ENCODE assay signal across 17 cellular contexts in the genomic region with DNA sequence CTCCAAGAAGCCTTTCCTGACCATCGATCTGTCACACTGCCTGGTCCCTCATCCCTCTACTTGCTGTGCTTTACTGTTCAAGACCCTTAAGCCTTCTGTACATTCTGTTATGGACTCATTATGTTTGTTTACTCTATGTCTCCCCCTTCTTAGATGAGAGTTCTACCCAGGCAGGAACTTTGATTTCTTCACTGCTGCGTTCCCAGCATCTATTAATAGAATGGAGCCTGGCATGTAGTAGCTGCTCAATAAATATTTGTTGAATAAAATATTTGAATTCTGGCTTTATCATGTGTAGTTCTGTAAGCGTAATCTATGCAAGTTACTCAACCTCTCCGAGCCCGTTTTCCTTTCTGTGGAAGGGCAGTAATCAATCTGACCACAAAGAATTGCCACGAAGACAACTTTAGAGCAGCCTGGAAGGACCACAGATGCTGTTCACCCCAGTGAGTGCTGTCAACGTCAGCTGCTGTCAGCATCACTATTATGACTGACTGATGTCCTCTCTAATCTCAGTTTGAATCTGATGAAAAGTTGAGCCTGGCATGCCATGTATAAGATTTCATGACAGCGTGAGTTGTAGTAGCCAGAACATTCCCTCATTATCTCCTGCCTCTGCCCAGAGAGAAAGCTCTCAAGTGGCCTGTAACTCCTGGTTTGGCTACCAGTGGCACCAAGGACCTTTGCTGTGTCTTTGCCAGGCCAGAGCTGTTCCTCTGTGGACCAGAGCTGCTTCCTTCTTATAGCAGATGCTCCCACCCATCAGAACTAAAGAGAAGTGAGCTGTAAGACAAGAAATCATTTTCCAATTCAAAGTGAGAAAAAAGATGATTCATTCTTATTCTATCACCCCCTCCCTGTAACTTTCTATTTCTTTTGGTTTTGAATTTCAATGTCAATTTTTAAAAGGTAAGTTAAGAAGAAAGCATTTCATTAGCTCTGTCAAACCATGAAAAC.
A peak's percentile ranks its signal among the peaks of the same experiment; 100 is the strongest.
DNase-seq lines count a peak whose midpoint lies in the region; ATAC-seq lines count a peak whose summit lies in the region.
"Had no signal": no experiment of that assay in that cellular context is flagged by ENCODE, and none has a peak within 500 bp of the region (broad histone marks: within the 10 kb centered on the region; RNA-seq: fewer than 3 reads in every experiment).

No MANE protein-coding gene starts in this region.

- peak overlapping the region; percentile 56 for H3K27ac Mint-ChIP-seq in activated naive CD4-positive, alpha-beta T cell treated with anti-CD3 and anti-CD28 coated beads, Interleukin-2, amount 50 U/mL, for 24 hours
- peak overlapping the region; percentile 89 for H3K27ac Mint-ChIP-seq in T-helper 17 cell
- peak overlapping the region; percentile 70 for H3K27ac Mint-ChIP-seq in stimulated activated naive CD8-positive, alpha-beta T cell treated with anti-CD3 and anti-CD28 coated beads, Interleukin-15, Interleukin-2, amounts not matched to agents 100 ng/mL and 50 ng/mL, for 24 hours
- H3K27ac Mint-ChIP-seq: mesothelial cell of epicardium had no signal

- ATAC-seq in T-helper 17 cell, result no peak
- ATAC-seq: left cardiac atrium had no signal

- H3K4me1 Mint-ChIP-seq in activated naive CD4-positive, alpha-beta T cell treated with anti-CD3 and anti-CD28 coated beads, Interleukin-2, amount 50 U/mL, for 24 hours, result peaks cover 77% of the 10 kb centered on the region
- peaks cover 30% of the 10 kb centered on the region for H3K4me1 Mint-ChIP-seq in T-helper 17 cell
- peaks cover 72% of the 10 kb centered on the region for H3K4me1 Mint-ChIP-seq in stimulated activated naive CD8-positive, alpha-beta T cell treated with anti-CD3 and anti-CD28 coated beads, Interleukin-15, Interleukin-2, amounts not matched to agents 100 ng/mL and 50 ng/mL, for 24 hours (ENCODE audit: low read depth)
- H3K4me1 Mint-ChIP-seq: mesothelial cell of epicardium had no signal

- no peaks in the 10 kb centered on the region for H3K27me3 Mint-ChIP-seq in activated naive CD4-positive, alpha-beta T cell treated with anti-CD3 and anti-CD28 coated beads, Interleukin-2, amount 50 U/mL, for 24 hours
- H3K27me3 Mint-ChIP-seq in T-helper 17 cell, result no peaks in the 10 kb centered on the region
- H3K27me3 Mint-ChIP-seq in stimulated activated naive CD8-positive, alpha-beta T cell treated with anti-CD3 and anti-CD28 coated beads, Interleukin-15, Interleukin-2, amounts not matched to agents 100 ng/mL and 50 ng/mL, for 24 hours, result no peaks in the 10 kb centered on the region

- H3K4me3 Mint-ChIP-seq in activated naive CD4-positive, alpha-beta T cell treated with anti-CD3 and anti-CD28 coated beads, Interleukin-2, amount 50 U/mL, for 24 hours, result no peak overlapping the region
- peak overlapping the region; percentile 15 for H3K4me3 Mint-ChIP-seq in T-helper 17 cell
- no peak overlapping the region for H3K4me3 Mint-ChIP-seq in stimulated activated naive CD8-positive, alpha-beta T cell treated with anti-CD3 and anti-CD28 coated beads, Interleukin-15, Interleukin-2, amounts not matched to agents 100 ng/mL and 50 ng/mL, for 24 hours
- H3K4me3 Mint-ChIP-seq: mesothelial cell of epicardium had no signal

- peaks cover 5% of the 10 kb centered on the region for H3K36me3 Mint-ChIP-seq in activated naive CD4-positive, alpha-beta T cell treated with anti-CD3 and anti-CD28 coated beads, Interleukin-2, amount 50 U/mL, for 24 hours
- H3K36me3 Mint-ChIP-seq in T-helper 17 cell (ENCODE audit: low read depth), result no peaks in the 10 kb centered on the region
- peaks cover 35% of the 10 kb centered on the region for H3K36me3 Mint-ChIP-seq in stimulated activated naive CD8-positive, alpha-beta T cell treated with anti-CD3 and anti-CD28 coated beads, Interleukin-15, Interleukin-2, amounts not matched to agents 100 ng/mL and 50 ng/mL, for 24 hours (ENCODE audit: low read depth)

- no peaks in the 10 kb centered on the region for H3K9me3 ChIP-seq in T-helper 17 cell (ENCODE audit: control insufficient read depth, low read length, poor library complexity, severe bottlenecking)
- H3K9me3 ChIP-seq: thoracic aorta had no signal

- no peak for DNase-seq in activated naive CD4-positive, alpha-beta T cell (lab: John Stamatoyannopoulos, UW)
- DNase-seq in T-helper 17 cell (no peak), islet precursor cell (peak; percentile 23), medulla oblongata (ENCODE audit: extremely low spot score) (no peak), SIG-M5 treated with dmso at 0.1 percent for 504 hours (lab: John Stamatoyannopoulos, UW; ENCODE audit: unreplicated experiment) (no peak)
- no peak for DNase-seq in NK-92 treated with Interleukin-12 subunit alpha and Interleukin-12 subunit beta, amount 100 ng/mL, for 24 hours (lab: John Stamatoyannopoulos, UW)
- DNase-seq: activated CD4-positive, alpha-beta T cell treated with anti-CD3 and anti-CD28 coated beads, Interleukin-2, amount 50 U/mL, for 1 hour; central memory CD4-positive, alpha-beta T cell; DMS79 treated with DMSO at 0.1 percent for 48 hours; effector CD8-positive, alpha-beta T cell; left cardiac atrium; NCI-H1048; NCI-H2081 treated with DMSO at 0.1 percent for 48 hours had no signal

- no peaks in the 10 kb centered on the region for H3K9me3 Mint-ChIP-seq in activated naive CD4-positive, alpha-beta T cell treated with anti-CD3 and anti-CD28 coated beads, Interleukin-2, amount 50 U/mL, for 24 hours
- no peaks in the 10 kb centered on the region for H3K9me3 Mint-ChIP-seq in stimulated activated naive CD8-positive, alpha-beta T cell treated with anti-CD3 and anti-CD28 coated beads, Interleukin-15, Interleukin-2, amounts not matched to agents 100 ng/mL and 50 ng/mL, for 24 hours
- H3K9me3 Mint-ChIP-seq: mesothelial cell of epicardium had no signal
